ENCODE assay signal across 8 cellular contexts in the genomic region with DNA sequence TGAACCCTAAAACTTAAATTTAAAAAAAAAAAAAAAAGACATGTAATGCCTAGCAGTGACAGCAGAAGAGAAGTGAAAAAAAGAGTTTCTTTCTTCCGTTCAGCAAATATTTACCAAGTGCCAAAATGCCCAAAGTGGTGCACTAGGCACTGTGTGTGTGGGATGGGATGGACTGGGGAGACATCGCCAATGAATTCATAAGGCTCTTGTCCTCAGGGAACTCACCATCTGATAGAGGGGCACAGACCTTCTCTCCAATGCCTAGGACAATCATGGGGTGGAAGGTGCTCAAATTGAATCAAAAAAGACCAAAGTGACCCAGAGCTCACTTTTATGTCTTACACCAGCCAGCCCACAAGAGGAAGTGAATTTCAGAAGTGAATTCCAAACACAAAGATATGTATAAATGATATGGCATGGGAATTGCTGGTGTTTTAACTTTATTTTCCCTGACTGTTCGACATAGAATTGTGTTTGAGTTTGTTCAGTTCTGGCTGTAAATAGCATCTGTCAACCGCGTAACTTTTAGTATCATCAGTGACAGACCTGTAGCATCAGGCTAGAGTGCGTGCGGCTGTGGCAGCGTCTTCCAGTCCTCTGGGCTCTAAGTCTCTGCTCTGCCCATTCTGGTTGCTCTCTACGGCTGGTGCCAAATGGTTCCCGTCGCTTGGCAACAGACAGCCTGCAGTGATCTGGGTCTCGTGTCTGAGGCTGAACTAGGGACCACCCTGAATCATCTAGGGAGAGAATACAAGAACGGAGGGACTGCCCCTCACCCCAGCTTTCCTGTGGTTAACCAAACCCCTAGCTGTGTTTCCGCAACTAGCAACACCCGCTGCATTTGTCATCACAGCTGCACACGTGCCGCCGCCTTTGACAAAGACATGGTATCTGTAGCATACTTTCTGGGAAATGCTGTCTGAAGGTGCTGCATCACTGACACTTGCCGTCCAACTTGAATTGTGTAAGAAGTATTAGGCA.
A peak's percentile ranks its signal among the peaks of the same experiment; 100 is the strongest.
DNase-seq lines count a peak whose midpoint lies in the region; ATAC-seq, FAIRE-seq and TF ChIP-seq lines count a peak whose summit lies in the region.

No MANE protein-coding gene starts in this region.

- intact Hi-C loops in Right ventricle myocardium superior (cut with DNase I) = no loop called here

- DNase-seq in GM18507 (ENCODE audit: extremely low spot score, insufficient read length, low read depth) (peak; percentile 43), NCI-H69 (lab: John Stamatoyannopoulos, UW) (peak; percentile 80), Right ventricle myocardium superior (peak; percentile 75), progenitor cell of endocrine pancreas (ENCODE audit: low spot score, unreplicated experiment) (no peak), OCI-M2 (lab: John Stamatoyannopoulos, UW; ENCODE audit: unreplicated experiment) (no peak)
- DNase-seq in activated CD8-positive, alpha-beta memory T cell treated with anti-CD3 and anti-CD28 coated beads, Interleukin-2, amount 50 U/mL, for 48 hours = peak; percentile 85
- peak; percentile 69 to 77 for DNase-seq in stimulated activated CD4-positive, alpha-beta T cell treated with anti-CD3 and anti-CD28 coated beads, Interleukin-2, amount 100 ng/mL, for 24 hours

- H3K36me3 Mint-ChIP-seq in progenitor cell of endocrine pancreas (ENCODE audit: insufficient read depth) = no peaks in the 10 kb centered on the region

- H3K27ac Mint-ChIP-seq in progenitor cell of endocrine pancreas = no peak overlapping the region

- no peaks in the 10 kb centered on the region for H3K9me3 Mint-ChIP-seq in progenitor cell of endocrine pancreas (ENCODE audit: low read depth)

- ATAC-seq in HG02763 (IDR thresholded peaks at IDR 0.05; ENCODE audit: unreplicated experiment) = peak; percentile 87
- peak; percentile 63 for ATAC-seq in Right ventricle myocardium superior (ENCODE audit: poor library complexity)

- FAIRE-seq in GM18507 (lab: Jason Lieb, UNC) = peak; percentile 87

- H3K4me1 Mint-ChIP-seq in progenitor cell of endocrine pancreas (ENCODE audit: low read depth) = peaks cover 5% of the 10 kb centered on the region

- TF ChIP-seq CTCF in progenitor cell of endocrine pancreas (IDR thresholded peaks at IDR 0.05; ENCODE audit: unreplicated experiment) = no peak

- H3K4me3 Mint-ChIP-seq in progenitor cell of endocrine pancreas (ENCODE audit: low read depth) = no peak overlapping the region

- H3K27me3 Mint-ChIP-seq in progenitor cell of endocrine pancreas = peaks cover 3% of the 10 kb centered on the region

Comparison
In these comparisons a context has a peak if more than half of its experiments do, and no peak if none do; other contexts are left out.
1. DNase-seq: peak in GM18507 (single experiment), NCI-H69 (single experiment), activated CD8-positive, alpha-beta memory T cell treated with anti-CD3 and anti-CD28 coated beads, Interleukin-2, amount 50 U/mL, for 48 hours (single experiment), Right ventricle myocardium superior (single experiment) and stimulated activated CD4-positive, alpha-beta T cell treated with anti-CD3 and anti-CD28 coated beads, Interleukin-2, amount 100 ng/mL, for 24 hours (2 of 2); none in progenitor cell of endocrine pancreas (single experiment) and OCI-M2 (single experiment).